Comparison of ENCODE assay signal across 8 cellular contexts in genomic region chr1:156126701-156127534, GRCh38. TPM values are rescaled to one million over a fixed set of nuclear protein-coding genes. Genes with fewer than 3 reads are reported as not detected.
DNase-seq lines count a peak whose midpoint lies in the region; ATAC-seq and TF ChIP-seq lines count a peak whose summit lies in the region.

No MANE protein-coding gene starts in this region.

- H3K36me3 Mint-ChIP-seq in natural killer cell treated with Interleukin-12 subunit alpha and Interleukin-12 subunit beta and Interleukin-15 and Interleukin-18, amount 100 ng/mL, for 72 hours: no peaks in the 10 kb centered on the region

- no peaks in the 10 kb centered on the region for H3K36me3 ChIP-seq in Loucy (ENCODE audit: insufficient read depth, low read length)
- H3K36me3 ChIP-seq in suprapubic skin: peaks cover 16% of the 10 kb centered on the region

- TF ChIP-seq CTCF in Loucy (conservative IDR thresholded peaks at IDR 0.05; ENCODE audit: low read length) (no peak), suprapubic skin (IDR thresholded peaks at IDR 0.05) (no peak)

- 2% methylated on average over 7 of the region's 15 CpGs for WGBS in suprapubic skin

- peak overlapping the region; percentile 100 for H3K27ac ChIP-seq in suprapubic skin

- ATAC-seq in GM21381 (IDR thresholded peaks at IDR 0.05; ENCODE audit: unreplicated experiment): peak; percentile 45
- peak; percentile 94 to 96 for ATAC-seq in natural killer cell treated with Interleukin-12 subunit alpha and Interleukin-12 subunit beta and Interleukin-15 and Interleukin-18, amount 100 ng/mL, for 72 hours

- DNase-seq in AG08395 (ENCODE audit: low spot score) (peak; percentile 67), dermis blood vessel endothelial cell (peak; percentile 64), suprapubic skin (ENCODE audit: low spot score in 2 of 2) (peak in 1 of 2 donors; percentile 90), midbrain (lab: John Stamatoyannopoulos, UW) (no peak)
- peak; percentile 44 to 84 for DNase-seq in activated CD4-positive, alpha-beta T cell treated with anti-CD3 and anti-CD28 coated beads, Interleukin-2, amount 50 U/mL, for 24 hours (ENCODE audit: low read depth in 1 of 2, low spot score in 1 of 2)
- peak; percentile 89 for DNase-seq in natural killer cell treated with Interleukin-12 subunit alpha and Interleukin-12 subunit beta and Interleukin-15 and Interleukin-18, amount 100 ng/mL, for 72 hours (ENCODE audit: low spot score)

- no peak overlapping the region for H2AFZ ChIP-seq in Loucy (ENCODE audit: low read length)

- H3K79me2 ChIP-seq in Loucy (ENCODE audit: insufficient read depth, low read length): no peaks in the 10 kb centered on the region

- H3K9me3 ChIP-seq in Loucy (ENCODE audit: insufficient read depth, low read depth, low read length) (no peaks in the 10 kb centered on the region), suprapubic skin (no peaks in the 10 kb centered on the region)

- no peaks in the 10 kb centered on the region for H3K9me2 ChIP-seq in Loucy (replicated peaks; ENCODE audit: low read depth, low read length)

- no peaks in the 10 kb centered on the region for H3F3A ChIP-seq in Loucy (ENCODE audit: low read depth)

- no peaks in the 10 kb centered on the region for H4K20me1 ChIP-seq in Loucy (ENCODE audit: insufficient read depth, low read length, poor library complexity, severe bottlenecking)

- no peak for TF ChIP-seq POLR2A in suprapubic skin (IDR thresholded peaks at IDR 0.05)

- H3K4me3 ChIP-seq in Loucy (ENCODE audit: low read length, poor library complexity, severe bottlenecking) (peak overlapping the region; percentile 77), suprapubic skin (peak overlapping the region; percentile 100)

- peaks cover 0 to 3% of the 10 kb centered on the region in 2 donors for H3K27me3 Mint-ChIP-seq in natural killer cell treated with Interleukin-12 subunit alpha and Interleukin-12 subunit beta and Interleukin-15 and Interleukin-18, amount 100 ng/mL, for 72 hours

- H3K4me3 Mint-ChIP-seq in natural killer cell treated with Interleukin-12 subunit alpha and Interleukin-12 subunit beta and Interleukin-15 and Interleukin-18, amount 100 ng/mL, for 72 hours: peak overlapping the region; percentile 74

- H3K27ac Mint-ChIP-seq in natural killer cell treated with Interleukin-12 subunit alpha and Interleukin-12 subunit beta and Interleukin-15 and Interleukin-18, amount 100 ng/mL, for 72 hours: peak overlapping the region; percentile 57 to 74

- H3K9me3 Mint-ChIP-seq in natural killer cell treated with Interleukin-12 subunit alpha and Interleukin-12 subunit beta and Interleukin-15 and Interleukin-18, amount 100 ng/mL, for 72 hours: no peaks in the 10 kb centered on the region

- peak overlapping the region; percentile 95 for H3K4me2 ChIP-seq in Loucy (ENCODE audit: low read depth, low read length, poor library complexity, severe bottlenecking)

- H3K9ac ChIP-seq in Loucy (ENCODE audit: low read depth, low read length, poor library complexity, severe bottlenecking): peak overlapping the region; percentile 76

- TF ChIP-seq EP300 in suprapubic skin (IDR thresholded peaks at IDR 0.05): no peak

- peaks cover 38 to 61% of the 10 kb centered on the region in 2 donors for H3K4me1 Mint-ChIP-seq in natural killer cell treated with Interleukin-12 subunit alpha and Interleukin-12 subunit beta and Interleukin-15 and Interleukin-18, amount 100 ng/mL, for 72 hours (ENCODE audit: low read depth in 2 of 2)

- H3K27me3 ChIP-seq in Loucy (ENCODE audit: insufficient read depth, low read length, poor library complexity, severe bottlenecking) (no peaks in the 10 kb centered on the region), suprapubic skin (no peaks in the 10 kb centered on the region)

- H3K4me1 ChIP-seq in Loucy (ENCODE audit: insufficient read depth, low read length, poor library complexity, severe bottlenecking) (peaks cover 38% of the 10 kb centered on the region), suprapubic skin (peaks cover 93% of the 10 kb centered on the region)

RNA-seq across cellular contexts. Expression of gene LMNA, which starts 12.4 kb away (rescaled TPM):
- total RNA-seq in dermis blood vessel endothelial cell (502 and 945 TPM in 2 replicates), suprapubic skin (100 to 1,000 TPM; 574 to 977 (median 714) TPM)
- 10 to 100 TPM; 21.4 to 67.6 TPM for total RNA-seq in natural killer cell treated with Interleukin-12 subunit alpha and Interleukin-12 subunit beta and Interleukin-15 and Interleukin-18, amount 100 ng/mL, for 72 hours

RNA-seq across cellular contexts. Expression of gene SEMA4A, which starts 26.5 kb away (rescaled TPM):
- total RNA-seq in dermis blood vessel endothelial cell (0.68 and 0.74 TPM in 2 replicates), suprapubic skin (10 to 100 TPM; 43.8 to 61.2 (median 50.2) TPM)
- total RNA-seq in natural killer cell treated with Interleukin-12 subunit alpha and Interleukin-12 subunit beta and Interleukin-15 and Interleukin-18, amount 100 ng/mL, for 72 hours: 10 to 100 TPM in 1 of 2 donors, 1 to 10 TPM in 1; 3.9 to 16.6 TPM

RNA-seq across cellular contexts. Expression of gene MEX3A, which starts 44.7 kb away (rescaled TPM):
- total RNA-seq in dermis blood vessel endothelial cell (4.8 and 8.8 TPM in 2 replicates), suprapubic skin (1 to 10 TPM in 2 of 4 donors, under 1 TPM in 2; 0.42 to 2.7 (median 1.0) TPM)
- under 1 TPM; 0.06 to 0.07 TPM for total RNA-seq in natural killer cell treated with Interleukin-12 subunit alpha and Interleukin-12 subunit beta and Interleukin-15 and Interleukin-18, amount 100 ng/mL, for 72 hours
